In genomic region chr3:76245622-76246021, GRCh38 we compare ENCODE assay signal across 34 cellular contexts.
"Had no signal": no experiment of that assay in that cellular context is flagged by ENCODE, and none has a peak within 500 bp of the region (broad histone marks: within the 10 kb centered on the region; RNA-seq: fewer than 3 reads in every experiment).

No MANE protein-coding gene starts in this region.

- DNase-seq: activated CD4-positive, alpha-beta memory T cell treated with anti-CD3 and anti-CD28 coated beads for 36 hours; activated CD4-positive, alpha-beta T cell treated with anti-CD3 and anti-CD28 coated beads for 36 hours; activated CD4-positive, alpha-beta T cell treated with anti-CD3 and anti-CD28 coated beads, Interleukin-2, amount 10 ng/mL, durations not matched to agents 24 days and 14 days; activated CD4-positive, CD25-positive, alpha-beta regulatory T cell; activated CD4-positive, CD25-positive, alpha-beta regulatory T cell treated with anti-CD3 and anti-CD28 coated beads, Interleukin-2, amount 50 U/mL, for 72 hours; activated CD8-positive, alpha-beta memory T cell treated with anti-CD3 and anti-CD28 coated beads, Interleukin-2, amount 10 ng/mL, durations not matched to agents 7 days and 5 days; activated CD8-positive, alpha-beta memory T cell treated with anti-CD3 and anti-CD28 coated beads, Interleukin-2, amount 50 U/mL, for 4 hours; activated CD8-positive, alpha-beta T cell treated with anti-CD3 and anti-CD28 coated beads, Interleukin-2, amount 10 ng/mL, durations not matched to agents 7 days and 5 days; activated effector memory CD4-positive, alpha-beta T cell treated with anti-CD3 and anti-CD28 coated beads, Interleukin-2, amount 50 U/mL, for 16 hours; activated naive CD4-positive, alpha-beta T cell treated with anti-CD3 and anti-CD28 coated beads for 36 hours; activated naive CD8-positive, alpha-beta T cell treated with anti-CD3 and anti-CD28 coated beads for 36 hours; activated naive CD8-positive, alpha-beta T cell treated with anti-CD3 and anti-CD28 coated beads, Interleukin-2, amount 50 U/mL, for 24 hours; activated T-cell treated with anti-CD3 and anti-CD28 coated beads, Interleukin-2, amount 50 U/mL, for 1 hour; activated T-cell treated with anti-CD3 and anti-CD28 coated beads, Interleukin-2, amount 50 U/mL, for 48 hours; adrenal gland; amygdala; aorta; central memory CD4-positive, alpha-beta T cell; cerebellar nuclear complex; colonic mucosa; effector CD8-positive, alpha-beta T cell; esophagus squamous epithelium; foreskin melanocyte; heart right ventricle; hippocampal formation had no signal

- H3K27me3 Mint-ChIP-seq: activated CD4-positive, alpha-beta memory T cell treated with anti-CD3 and anti-CD28 coated beads for 36 hours; activated CD4-positive, alpha-beta T cell treated with anti-CD3 and anti-CD28 coated beads for 36 hours; activated CD4-positive, alpha-beta T cell treated with anti-CD3 and anti-CD28 coated beads, Interleukin-2, amount 10 ng/mL, durations not matched to agents 24 days and 14 days; activated CD8-positive, alpha-beta memory T cell treated with anti-CD3 and anti-CD28 coated beads, Interleukin-2, amount 10 ng/mL, durations not matched to agents 7 days and 5 days; activated naive CD4-positive, alpha-beta T cell treated with anti-CD3 and anti-CD28 coated beads, Interleukin-2, amount 50 U/mL, for 24 hours; activated naive CD8-positive, alpha-beta T cell treated with anti-CD3 and anti-CD28 coated beads for 36 hours; activated naive CD8-positive, alpha-beta T cell treated with anti-CD3 and anti-CD28 coated beads, Interleukin-2, amount 50 U/mL, for 24 hours; brain had no signal

- H3K9me3 ChIP-seq: breast epithelium, colonic mucosa, esophagus squamous epithelium, gastroesophageal sphincter had no signal

- H3K4me1 Mint-ChIP-seq: activated CD4-positive, alpha-beta T cell treated with anti-CD3 and anti-CD28 coated beads for 36 hours; activated CD4-positive, alpha-beta T cell treated with anti-CD3 and anti-CD28 coated beads, Interleukin-2, amount 10 ng/mL, durations not matched to agents 24 days and 14 days; activated CD8-positive, alpha-beta memory T cell treated with anti-CD3 and anti-CD28 coated beads, Interleukin-2, amount 10 ng/mL, durations not matched to agents 7 days and 5 days; activated naive CD4-positive, alpha-beta T cell treated with anti-CD3 and anti-CD28 coated beads, Interleukin-2, amount 50 U/mL, for 24 hours; activated naive CD8-positive, alpha-beta T cell treated with anti-CD3 and anti-CD28 coated beads for 36 hours; activated naive CD8-positive, alpha-beta T cell treated with anti-CD3 and anti-CD28 coated beads, Interleukin-2, amount 50 U/mL, for 24 hours; brain had no signal

- H3K4me3 ChIP-seq: adrenal gland, breast epithelium, cardiac muscle cell, colonic mucosa, esophagus squamous epithelium, gastroesophageal sphincter, heart right ventricle had no signal

- H3K27ac Mint-ChIP-seq: activated CD4-positive, alpha-beta memory T cell treated with anti-CD3 and anti-CD28 coated beads for 36 hours; activated CD4-positive, alpha-beta T cell treated with anti-CD3 and anti-CD28 coated beads for 36 hours; activated CD4-positive, alpha-beta T cell treated with anti-CD3 and anti-CD28 coated beads, Interleukin-2, amount 10 ng/mL, durations not matched to agents 24 days and 14 days; activated CD8-positive, alpha-beta memory T cell treated with anti-CD3 and anti-CD28 coated beads, Interleukin-2, amount 10 ng/mL, durations not matched to agents 7 days and 5 days; activated CD8-positive, alpha-beta T cell treated with anti-CD3 and anti-CD28 coated beads, Interleukin-2, amount 10 ng/mL, durations not matched to agents 7 days and 5 days; activated naive CD4-positive, alpha-beta T cell treated with anti-CD3 and anti-CD28 coated beads for 36 hours; activated naive CD4-positive, alpha-beta T cell treated with anti-CD3 and anti-CD28 coated beads, Interleukin-2, amount 50 U/mL, for 24 hours; activated naive CD8-positive, alpha-beta T cell treated with anti-CD3 and anti-CD28 coated beads for 36 hours; activated naive CD8-positive, alpha-beta T cell treated with anti-CD3 and anti-CD28 coated beads, Interleukin-2, amount 50 U/mL, for 24 hours; activated T-helper 1 cell treated with anti-CD3 and anti-CD28 coated beads, Interleukin-12 subunit alpha, Interleukin-12 subunit beta, Interleukin-2, Interleukin-4 antibody, amounts not matched to agents 30 ng/mL and 10 ng/mL and 1 ng/mL, durations not matched to agents 14 hours and 24 hours and 36 hours; activated T-helper 2 cell treated with anti-CD3 and anti-CD28 coated beads, Interferon-gamma antibody, Interleukin-2, Interleukin-4, amounts not matched to agents 10 μg/mL and 5 μg/mL and 100 μg/mL, durations not matched to agents 14 hours and 24 hours and 36 hours; brain had no signal

- H3K36me3 ChIP-seq: adrenal gland, breast epithelium, cardiac muscle cell, colonic mucosa, esophagus squamous epithelium, gastroesophageal sphincter, heart right ventricle had no signal

- ATAC-seq: activated CD4-positive, alpha-beta T cell treated with anti-CD3 and anti-CD28 coated beads for 36 hours; activated CD8-positive, alpha-beta memory T cell treated with anti-CD3 and anti-CD28 coated beads, Interleukin-2, amount 10 ng/mL, durations not matched to agents 7 days and 5 days; activated CD8-positive, alpha-beta T cell treated with anti-CD3 and anti-CD28 coated beads, Interleukin-2, amount 10 ng/mL, durations not matched to agents 7 days and 5 days; activated naive CD8-positive, alpha-beta T cell treated with anti-CD3 and anti-CD28 coated beads, Interleukin-2, amount 50 U/mL, for 24 hours; gastroesophageal sphincter; heart right ventricle had no signal

- H3K36me3 Mint-ChIP-seq: activated CD4-positive, alpha-beta memory T cell treated with anti-CD3 and anti-CD28 coated beads for 36 hours; activated CD8-positive, alpha-beta memory T cell treated with anti-CD3 and anti-CD28 coated beads, Interleukin-2, amount 10 ng/mL, durations not matched to agents 7 days and 5 days; activated naive CD4-positive, alpha-beta T cell treated with anti-CD3 and anti-CD28 coated beads, Interleukin-2, amount 50 U/mL, for 24 hours; activated naive CD8-positive, alpha-beta T cell treated with anti-CD3 and anti-CD28 coated beads for 36 hours; brain had no signal

- H3K27ac ChIP-seq: adrenal gland, breast epithelium, cardiac muscle cell, colonic mucosa, epithelial cell of prostate, esophagus squamous epithelium, gastroesophageal sphincter, heart right ventricle had no signal

- H3K9me3 Mint-ChIP-seq: activated CD4-positive, alpha-beta T cell treated with anti-CD3 and anti-CD28 coated beads, Interleukin-2, amount 10 ng/mL, durations not matched to agents 24 days and 14 days had no signal

- H3K4me3 Mint-ChIP-seq: activated CD4-positive, alpha-beta memory T cell treated with anti-CD3 and anti-CD28 coated beads for 36 hours; activated CD4-positive, alpha-beta T cell treated with anti-CD3 and anti-CD28 coated beads for 36 hours; activated CD4-positive, alpha-beta T cell treated with anti-CD3 and anti-CD28 coated beads, Interleukin-2, amount 10 ng/mL, durations not matched to agents 24 days and 14 days; activated CD8-positive, alpha-beta memory T cell treated with anti-CD3 and anti-CD28 coated beads, Interleukin-2, amount 10 ng/mL, durations not matched to agents 7 days and 5 days; activated CD8-positive, alpha-beta T cell treated with anti-CD3 and anti-CD28 coated beads, Interleukin-2, amount 10 ng/mL, durations not matched to agents 7 days and 5 days; activated naive CD4-positive, alpha-beta T cell treated with anti-CD3 and anti-CD28 coated beads for 36 hours; activated naive CD4-positive, alpha-beta T cell treated with anti-CD3 and anti-CD28 coated beads, Interleukin-2, amount 50 U/mL, for 24 hours; activated naive CD8-positive, alpha-beta T cell treated with anti-CD3 and anti-CD28 coated beads for 36 hours; activated naive CD8-positive, alpha-beta T cell treated with anti-CD3 and anti-CD28 coated beads, Interleukin-2, amount 50 U/mL, for 24 hours; activated T-helper 1 cell treated with anti-CD3 and anti-CD28 coated beads, Interleukin-12 subunit alpha, Interleukin-12 subunit beta, Interleukin-2, Interleukin-4 antibody, amounts not matched to agents 30 ng/mL and 10 ng/mL and 1 ng/mL, durations not matched to agents 14 hours and 24 hours and 36 hours; brain had no signal

- FAIRE-seq: endothelial cell of umbilical vein had no signal

- H3K4me1 ChIP-seq: adrenal gland, breast epithelium, colonic mucosa, esophagus squamous epithelium, gastroesophageal sphincter, heart right ventricle had no signal

- H3K27me3 ChIP-seq: adrenal gland, breast epithelium, cardiac muscle cell, colonic mucosa, esophagus squamous epithelium, gastroesophageal sphincter, heart right ventricle had no signal
